1 cellular context compared by ENCODE assay signal in genomic region chr12:122144885-122145284, GRCh38.
TF ChIP-seq lines count a peak whose summit lies in the region.

No MANE protein-coding gene starts in this region.

TF ChIP-seq in K562, 482 proteins besides CTCF, POLR2A, EP300 and RAD21:
- TF ChIP-seq POLR2AphosphoS5 (IDR thresholded peaks at IDR 0.05; ENCODE audit: control insufficient read depth, insufficient read depth, low read depth, low read length), result 0 out of 2 replicates have a peak, but pooled peaks have one; percentile 9
- TF ChIP-seq ZBTB33 (CRISPR knock-in tag; IDR thresholded peaks at IDR 0.05), result peak; percentile 19; the same call in 1 of the 2 replicates
- 0 out of 2 replicates have a peak, but pooled peaks have one; percentile 19 for TF ChIP-seq SUPT5H (IDR thresholded peaks at IDR 0.05)
- TF ChIP-seq CHD2 (IDR thresholded peaks at IDR 0.05; ENCODE audit: low read depth, low read length), result no peak
- TF ChIP-seq ZNF639 (CRISPR knock-in tag; conservative IDR thresholded peaks at IDR 0.05 in 1 of 2, IDR thresholded peaks at IDR 0.05 in 1 of 2), result no peak
- 0 out of 2 replicates have a peak, but pooled peaks have one; percentile 10 for TF ChIP-seq POLR2AphosphoS2 (IDR thresholded peaks at IDR 0.05; ENCODE audit: low read length)
